1 cellular context compared by ENCODE assay signal in genomic region chr5:54310433-54311177, GRCh38.
A peak's percentile ranks its signal among the peaks of the same experiment; 100 is the strongest.
TF ChIP-seq lines count a peak whose summit lies in the region.

Gene ARL15, minus strand, starts transcription at chr5:54310573.

TF ChIP-seq in HepG2, 621 proteins besides CTCF, POLR2A, EP300 and RAD21 (continued from another document and continues in another):
- no peak for TF ChIP-seq ZNF639 (CRISPR knock-in tag; conservative IDR thresholded peaks at IDR 0.05)
- 0 out of 2 replicates have a peak, but pooled peaks have one; percentile 6 for TF ChIP-seq ZNF503 (CRISPR knock-in tag; IDR thresholded peaks at IDR 0.05)
- no peak for TF ChIP-seq SP140L (CRISPR knock-in tag; IDR thresholded peaks at IDR 0.05; ENCODE audit: borderline replicate concordance)
- TF ChIP-seq ZNF781 (CRISPR knock-in tag; IDR thresholded peaks at IDR 0.05; ENCODE audit: borderline replicate concordance, not compliant biosample characterization): no peak
- no peak; the same call in 1 of the 2 replicates for TF ChIP-seq HDAC1 (CRISPR knock-in tag; IDR thresholded peaks at IDR 0.05)
- no peak for TF ChIP-seq ATF7 (IDR thresholded peaks at IDR 0.05)
- no peak; the same call in 1 of the 2 replicates for TF ChIP-seq ATF7 (CRISPR knock-in tag; IDR thresholded peaks at IDR 0.05)
- TF ChIP-seq ETV5 (CRISPR knock-in tag; IDR thresholded peaks at IDR 0.05; ENCODE audit: borderline replicate concordance): peak; percentile 54; the same call in 1 of the 2 replicates
- no peak for TF ChIP-seq BRD4 (CRISPR knock-in tag; IDR thresholded peaks at IDR 0.05)
- TF ChIP-seq ZNF441 (CRISPR knock-in tag; IDR thresholded peaks at IDR 0.05; ENCODE audit: borderline replicate concordance): no peak
- no peak for TF ChIP-seq ZNF569 (CRISPR knock-in tag; IDR thresholded peaks at IDR 0.05; ENCODE audit: borderline replicate concordance)
- no peak for TF ChIP-seq RNF2 (conservative IDR thresholded peaks at IDR 0.05; ENCODE audit: low read depth)
- TF ChIP-seq ETS1 (CRISPR knock-in tag; IDR thresholded peaks at IDR 0.05): no peak
- TF ChIP-seq ZNF282 (IDR thresholded peaks at IDR 0.05; ENCODE audit: partially characterized antibody): no peak
- TF ChIP-seq ZNF609 (CRISPR knock-in tag; IDR thresholded peaks at IDR 0.05; ENCODE audit: borderline replicate concordance): no peak
- no peak for TF ChIP-seq ZFP1 (CRISPR knock-in tag; IDR thresholded peaks at IDR 0.05)
- TF ChIP-seq CCAR2 (optimal IDR thresholded peaks at IDR 0.05; ENCODE audit: low read depth, low read length): no peak
- TF ChIP-seq CBX1 (IDR thresholded peaks at IDR 0.05; ENCODE audit: low read depth): no peak
- no peak for TF ChIP-seq TARDBP (CRISPR knock-in tag; IDR thresholded peaks at IDR 0.05)
- TF ChIP-seq RFX5 (IDR thresholded peaks at IDR 0.05; ENCODE audit: low read depth, low read length): peak; percentile 84
- 0 out of 2 replicates have a peak, but pooled peaks have one; percentile 69 for TF ChIP-seq PCBP1 (IDR thresholded peaks at IDR 0.05; ENCODE audit: borderline replicate concordance, low read depth, low read length)
- TF ChIP-seq POLR2AphosphoS5 (IDR thresholded peaks at IDR 0.05; ENCODE audit: low read depth, low read length): peak; percentile 98
- TF ChIP-seq AKNA (CRISPR knock-in tag; IDR thresholded peaks at IDR 0.05; ENCODE audit: borderline replicate concordance): no peak
- no peak for TF ChIP-seq TIGD3 (CRISPR knock-in tag; IDR thresholded peaks at IDR 0.05; ENCODE audit: borderline replicate concordance)
- no peak for TF ChIP-seq MBD4 (IDR thresholded peaks at IDR 0.05; ENCODE audit: borderline replicate concordance, low read length)
- no peak for TF ChIP-seq MLXIP (CRISPR knock-in tag; IDR thresholded peaks at IDR 0.05; ENCODE audit: borderline replicate concordance)
- TF ChIP-seq TCF7 (IDR thresholded peaks at IDR 0.05; ENCODE audit: low read depth): no peak
- TF ChIP-seq ZNF772 (CRISPR knock-in tag; IDR thresholded peaks at IDR 0.05): no peak
- TF ChIP-seq ZNF292 (CRISPR knock-in tag; IDR thresholded peaks at IDR 0.05; ENCODE audit: borderline replicate concordance, low read depth): no peak; the same call in 1 of the 2 replicates
- TF ChIP-seq ATF5 (CRISPR knock-in tag; IDR thresholded peaks at IDR 0.05; ENCODE audit: low read depth): no peak
- TF ChIP-seq HNRNPLL (IDR thresholded peaks at IDR 0.05; ENCODE audit: low read depth, low read length, poor library complexity, severe bottlenecking): peak; percentile 58
- TF ChIP-seq SKI (IDR thresholded peaks at IDR 0.05; ENCODE audit: partially characterized antibody): no peak
- TF ChIP-seq HOXA5 (CRISPR knock-in tag; IDR thresholded peaks at IDR 0.05): no peak
- TF ChIP-seq RELA (CRISPR knock-in tag; IDR thresholded peaks at IDR 0.05): no peak
- peak; percentile 19; the same call in 1 of the 2 replicates for TF ChIP-seq ZSCAN29 (CRISPR knock-in tag; conservative IDR thresholded peaks at IDR 0.05)
- TF ChIP-seq NFIB (CRISPR knock-in tag; IDR thresholded peaks at IDR 0.05; ENCODE audit: borderline replicate concordance): no peak
- TF ChIP-seq YEATS2 (CRISPR knock-in tag; IDR thresholded peaks at IDR 0.05; ENCODE audit: borderline replicate concordance): peak; percentile 74; the same call in 1 of the 2 replicates
